8 cellular contexts compared by ENCODE assay signal in genomic region chr5:73496984-73497457, GRCh38. TPM values are rescaled to one million over a fixed set of nuclear protein-coding genes. Genes with fewer than 3 reads are reported as not detected.
DNase-seq lines count a peak whose midpoint lies in the region; ATAC-seq and TF ChIP-seq lines count a peak whose summit lies in the region.

No MANE protein-coding gene starts in this region.

- DNase-seq in MCF 10A (ENCODE audit: unreplicated experiment) (peak; percentile 77), breast epithelium (ENCODE audit: low spot score in 2 of 2) (no peak), NCI-H1417 (lab: John Stamatoyannopoulos, UW) (peak in 2 of 3 experiments; percentile 24 to 77), SW 1271 (lab: John Stamatoyannopoulos, UW) (peak; percentile 86 to 98), fibroblast of the conjunctiva (ENCODE audit: low read depth) (peak; percentile 49), superior temporal gyrus (ENCODE audit: extremely low spot score) (peak; percentile 40), T1000 (lab: John Stamatoyannopoulos, UW) (no peak)

- H3K9me3 Mint-ChIP-seq in MCF 10A (ENCODE audit: unreplicated experiment), result no peaks in the 10 kb centered on the region

- H3K4me1 Mint-ChIP-seq in MCF 10A (ENCODE audit: insufficient read depth, unreplicated experiment), result peaks cover 15% of the 10 kb centered on the region

- no peaks in the 10 kb centered on the region for H3K36me3 ChIP-seq in breast epithelium

- no peak for TF ChIP-seq POLR2A in breast epithelium (IDR thresholded peaks at IDR 0.05)

- H3K27me3 Mint-ChIP-seq in MCF 10A (ENCODE audit: insufficient read depth, unreplicated experiment), result no peaks in the 10 kb centered on the region

- CTCF ChIA-PET in MCF 10A (lab: Yijun Ruan, JAX), result interaction anchor here (0.6 to 1.5 kb wide), 17 partner anchors 10 to 896 kb away, joined by 3 to 9 read pairs (median 4); no protein-coding TSS in a partner anchor

- BruUV-seq in MCF 10A (replicated peaks; lab: Mats Ljungman, UMichigan), result no TSS peak

- peak overlapping the region; percentile 94 for H3K4me3 Mint-ChIP-seq in MCF 10A (ENCODE audit: unreplicated experiment)

- POLR2A ChIA-PET in MCF 10A (lab: Yijun Ruan, JAX), result interaction anchor here (0.7 to 6.1 kb wide), 23 partner anchors 11 to 545 kb away, joined by 3 to 84 read pairs (median 7); partner anchors contain the start of genes ANKRA2, FCHO2, FOXD1 and UTP15

- TF ChIP-seq CTCF in MCF 10A (IDR thresholded peaks at IDR 0.05; ENCODE audit: unreplicated experiment) (peak; percentile 39), breast epithelium (IDR thresholded peaks at IDR 0.05) (peak in 1 of 3 donors; percentile 17)

- H3K4me1 ChIP-seq in breast epithelium, result peaks cover 2 to 15% of the 10 kb centered on the region in 2 donors

- peaks cover 46% of the 10 kb centered on the region for H3K36me3 Mint-ChIP-seq in MCF 10A (ENCODE audit: insufficient read depth, unreplicated experiment)

- H3K27ac ChIP-seq in breast epithelium, result peak overlapping the region in 1 of 2 donors; percentile 97

- no peaks in the 10 kb centered on the region for H3K27me3 ChIP-seq in breast epithelium

- H3K9me3 ChIP-seq in breast epithelium, result no peaks in the 10 kb centered on the region

- intact Hi-C loops in MCF 10A (cut with micrococcal nuclease), result loop anchor here (1.0 kb wide), 1 partner anchor 43 kb away; no protein-coding TSS in a partner anchor
- intact Hi-C loops in breast epithelium (cut with DNase I; ENCODE audit: low total_unique reads), result no loop called here

- H3K27ac Mint-ChIP-seq in MCF 10A (ENCODE audit: low read depth, unreplicated experiment), result peak overlapping the region; percentile 61

- no peak for ATAC-seq in HG03045 (IDR thresholded peaks at IDR 0.05; ENCODE audit: unreplicated experiment)

- H3K4me3 ChIP-seq in breast epithelium, result peak overlapping the region in 1 of 3 donors; percentile 91

RNA-seq across cellular contexts. Expression of gene BTF3, which starts 1.2 kb away (rescaled TPM):
- total RNA-seq in MCF 10A (2022), result 937 and 946 TPM in 2 replicates
- 100 to 1,000 TPM; 503 to 575 (median 519) TPM for total RNA-seq in breast epithelium

RNA-seq across cellular contexts. Expression of gene FOXD1, which starts 48.4 kb away (rescaled TPM):
- total RNA-seq in MCF 10A (2022), result 46.4 and 50.9 TPM in 2 replicates
- under 1 TPM in 2 of 3 donors, not detected in 1; 0.29 to 0.32 TPM for total RNA-seq in breast epithelium

Comparison
In these comparisons a context has a peak if more than half of its experiments do, and no peak if none do; other contexts are left out.
1. DNase-seq: peak in MCF 10A (single experiment), NCI-H1417 (2 of 3), SW 1271 (2 of 2), fibroblast of the conjunctiva (single experiment) and superior temporal gyrus (single experiment); none in breast epithelium (0 of 2) and T1000 (single experiment).
2. RNA of gene FOXD1, which starts 48.4 kb away (total RNA-seq): 46.4 to 50.9 TPM in MCF 10A; 0.29 to 0.32 TPM in breast epithelium; every median in the first group is over 10 times any median in the second.